ENCODE assay signal across 22 cellular contexts in the genomic region with DNA sequence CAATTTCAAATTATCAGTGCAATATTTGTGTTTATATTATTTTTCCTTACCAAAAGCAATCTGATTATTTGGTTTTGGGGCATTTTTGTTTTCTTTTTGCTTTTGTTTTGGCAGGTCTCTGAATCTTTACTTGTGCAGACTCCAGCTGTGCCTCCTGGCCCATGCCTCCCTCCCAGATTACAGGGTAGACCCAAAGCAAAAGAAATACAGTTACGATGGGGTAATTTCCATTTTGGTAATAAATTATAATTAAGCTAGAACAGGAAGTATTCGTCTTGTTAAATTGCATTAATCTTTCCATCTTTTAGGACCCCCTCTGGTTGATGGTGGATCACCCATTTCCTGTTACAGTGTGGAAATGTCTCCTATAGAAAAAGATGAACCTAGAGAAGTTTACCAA. TPM values are rescaled to one million over a fixed set of nuclear protein-coding genes. Genes with fewer than 3 reads are reported as not detected.
"Had no signal": no experiment of that assay in that cellular context is flagged by ENCODE, and none has a peak within 500 bp of the region (broad histone marks: within the 10 kb centered on the region; RNA-seq: fewer than 3 reads in every experiment).

No MANE protein-coding gene starts in this region.

- H3K27me3 ChIP-seq: MG63 had no signal

- H3K27ac ChIP-seq: RWPE1 had no signal

- ATAC-seq: Panc1, PC-3, SK-N-SH treated with all-trans-retinoic acid at 6 μM for 48 hours had no signal

- H3K4me3 ChIP-seq: MG63 had no signal

- DNase-seq: Karpas-422, KBM-7, MG63, NCI-H1092, NCI-H1105 treated with DMSO at 0.1 percent for 48 hours, NCI-H1417 treated with DMSO at 0.1 percent for 48 hours, NCI-H146, NCI-H1694 treated with DMSO at 0.1 percent for 48 hours, NCI-H1930, NCI-H2107, NCI-H2227 treated with DMSO at 0.1 percent for 48 hours, NCI-H524, NCI-H526 treated with DMSO at 0.1 percent for 48 hours, NCI-H774, PC-3, SHP77 had no signal

- H3K9me3 ChIP-seq: MG63 had no signal

RNA-seq across cellular contexts. Expression of a gene that starts 29.2 kb away (rescaled TPM):
- total RNA-seq: HT-29, NCI-H460, PC-3, SK-MEL-5 had no signal
